Comparison of ENCODE assay signal across 1 cellular context in the genomic region with DNA sequence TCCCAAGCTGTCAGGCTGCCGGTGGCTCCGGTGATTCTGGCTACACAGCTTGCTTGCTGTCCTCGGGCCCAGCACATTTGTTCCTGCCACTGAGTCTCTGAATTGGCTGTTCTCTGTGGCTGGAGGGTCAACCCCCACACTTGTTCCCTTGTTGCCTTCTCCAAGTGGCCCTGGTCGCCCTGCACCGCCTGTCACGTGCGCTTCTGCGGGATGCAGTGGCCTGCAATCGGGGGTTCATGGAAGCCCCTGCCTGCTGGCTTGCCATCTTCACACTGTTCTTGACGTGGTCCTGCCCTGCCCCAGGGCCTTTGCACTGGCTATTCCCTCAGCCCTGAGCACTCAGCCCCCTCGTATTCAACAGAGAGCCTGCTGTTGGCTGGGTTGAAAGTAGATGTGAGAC.
TF ChIP-seq lines count a peak whose summit lies in the region.

No MANE protein-coding gene starts in this region.

TF ChIP-seq in K562, 482 proteins besides CTCF, POLR2A, EP300 and RAD21:
- TF ChIP-seq EP400 (IDR thresholded peaks at IDR 0.05) (no peak), IRF2 (CRISPR knock-in tag; IDR thresholded peaks at IDR 0.05) (no peak), THRAP3 (IDR thresholded peaks at IDR 0.05; ENCODE audit: borderline replicate concordance) (no peak), HNRNPK (IDR thresholded peaks at IDR 0.05; ENCODE audit: low read depth, low read length, poor library complexity, severe bottlenecking) (no peak), C11orf30 (IDR thresholded peaks at IDR 0.05; ENCODE audit: low read depth) (no peak), SREBF2 (CRISPR knock-in tag; IDR thresholded peaks at IDR 0.05) (no peak), NCOR1 (IDR thresholded peaks at IDR 0.05) (no peak), SMARCA5 (IDR thresholded peaks at IDR 0.05) (0 out of 2 replicates have a peak, but pooled peaks have one; percentile 13), POLR2G (IDR thresholded peaks at IDR 0.05; ENCODE audit: low read depth, low read length) (0 out of 2 replicates have a peak, but pooled peaks have one; percentile 6), ZNF121 (CRISPR knock-in tag; conservative IDR thresholded peaks at IDR 0.05) (peak; percentile 84), MTA3 (IDR thresholded peaks at IDR 0.05; ENCODE audit: borderline replicate concordance) (no peak), YBX1 (IDR thresholded peaks at IDR 0.05) (no peak)
- TF ChIP-seq, protein P1, sequence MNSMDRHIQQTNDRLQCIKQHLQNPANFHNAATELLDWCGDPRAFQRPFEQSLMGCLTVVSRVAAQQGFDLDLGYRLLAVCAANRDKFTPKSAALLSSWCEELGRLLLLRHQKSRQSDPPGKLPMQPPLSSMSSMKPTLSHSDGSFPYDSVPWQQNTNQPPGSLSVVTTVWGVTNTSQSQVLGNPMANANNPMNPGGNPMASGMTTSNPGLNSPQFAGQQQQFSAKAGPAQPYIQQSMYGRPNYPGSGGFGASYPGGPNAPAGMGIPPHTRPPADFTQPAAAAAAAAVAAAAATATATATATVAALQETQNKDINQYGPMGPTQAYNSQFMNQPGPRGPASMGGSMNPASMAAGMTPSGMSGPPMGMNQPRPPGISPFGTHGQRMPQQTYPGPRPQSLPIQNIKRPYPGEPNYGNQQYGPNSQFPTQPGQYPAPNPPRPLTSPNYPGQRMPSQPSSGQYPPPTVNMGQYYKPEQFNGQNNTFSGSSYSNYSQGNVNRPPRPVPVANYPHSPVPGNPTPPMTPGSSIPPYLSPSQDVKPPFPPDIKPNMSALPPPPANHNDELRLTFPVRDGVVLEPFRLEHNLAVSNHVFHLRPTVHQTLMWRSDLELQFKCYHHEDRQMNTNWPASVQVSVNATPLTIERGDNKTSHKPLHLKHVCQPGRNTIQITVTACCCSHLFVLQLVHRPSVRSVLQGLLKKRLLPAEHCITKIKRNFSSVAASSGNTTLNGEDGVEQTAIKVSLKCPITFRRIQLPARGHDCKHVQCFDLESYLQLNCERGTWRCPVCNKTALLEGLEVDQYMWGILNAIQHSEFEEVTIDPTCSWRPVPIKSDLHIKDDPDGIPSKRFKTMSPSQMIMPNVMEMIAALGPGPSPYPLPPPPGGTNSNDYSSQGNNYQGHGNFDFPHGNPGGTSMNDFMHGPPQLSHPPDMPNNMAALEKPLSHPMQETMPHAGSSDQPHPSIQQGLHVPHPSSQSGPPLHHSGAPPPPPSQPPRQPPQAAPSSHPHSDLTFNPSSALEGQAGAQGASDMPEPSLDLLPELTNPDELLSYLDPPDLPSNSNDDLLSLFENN (IDR thresholded peaks at IDR 0.05; ENCODE audit: low read depth in 2 of 2, low read length in 2 of 2) = no peak
